In genomic region chrX:125382889-125383288, GRCh38 we compare ENCODE assay signal across 26 cellular contexts.
DNase-seq lines count a peak whose midpoint lies in the region; ATAC-seq, FAIRE-seq and TF ChIP-seq lines count a peak whose summit lies in the region.
"Had no signal": no experiment of that assay in that cellular context is flagged by ENCODE, and none has a peak within 500 bp of the region (broad histone marks: within the 10 kb centered on the region; RNA-seq: fewer than 3 reads in every experiment).

No MANE protein-coding gene starts in this region.

- intact Hi-C loops in activated CD4-positive, alpha-beta T cell treated with anti-CD3 and anti-CD28 coated beads, Interleukin-2, amount 10 ng/mL, durations not matched to agents 24 days and 14 days (cut with micrococcal nuclease) = no loop called here

- no peak overlapping the region for H3K4me3 Mint-ChIP-seq in WTC11
- no peak overlapping the region for H3K4me3 Mint-ChIP-seq in activated CD4-positive, alpha-beta T cell treated with anti-CD3 and anti-CD28 coated beads, Interleukin-2, amount 10 ng/mL, durations not matched to agents 24 days and 14 days
- H3K4me3 Mint-ChIP-seq: CD14-positive monocyte; CD4-positive, alpha-beta memory T cell; CD4-positive, CD25-positive, alpha-beta regulatory T cell; CD8-positive, alpha-beta memory T cell had no signal

- peaks cover 4 to 36% (median 11%) of the 10 kb centered on the region in 4 experiments; a peak in 5 of 8 replicates for H3K36me3 ChIP-seq in H1 (ENCODE audit: control insufficient read depth in 2 of 4, insufficient read depth in 4 of 4, low read length in 3 of 4)
- H3K36me3 ChIP-seq: BE2C, BLaER1 had no signal

- no peak overlapping the region for H2BK12ac ChIP-seq in H1 (ENCODE audit: low read depth, low read length)

- peak in 1 of 2 experiments; percentile 58; a peak in 2 of 3 replicates for TF ChIP-seq POLR2A in H1 (IDR thresholded peaks at IDR 0.05; ENCODE audit: control extremely low read depth in 1 of 2, low read depth in 2 of 2, low read length in 2 of 2)

- peaks cover 32% of the 10 kb centered on the region for H3K36me3 Mint-ChIP-seq in WTC11
- no peaks in the 10 kb centered on the region for H3K36me3 Mint-ChIP-seq in activated CD4-positive, alpha-beta T cell treated with anti-CD3 and anti-CD28 coated beads, Interleukin-2, amount 10 ng/mL, durations not matched to agents 24 days and 14 days (ENCODE audit: low read depth)
- H3K36me3 Mint-ChIP-seq: CD14-positive monocyte; CD4-positive, alpha-beta memory T cell; CD4-positive, CD25-positive, alpha-beta regulatory T cell; CD8-positive, alpha-beta memory T cell had no signal

- no peaks in the 10 kb centered on the region for H3K27me3 ChIP-seq in H1 (replicated peaks in 1 of 4; ENCODE audit: control insufficient read depth in 3 of 4, extremely low read depth in 1 of 4, insufficient read depth in 3 of 4, low read length in 3 of 4)
- H3K27me3 ChIP-seq: BE2C had no signal

- no peak for DNase-seq in WTC11 (ENCODE audit: low spot score)
- no peak for DNase-seq in H1 (ENCODE audit: low read depth in 1 of 2, low spot score in 2 of 2)
- no peak for DNase-seq in activated CD4-positive, alpha-beta T cell treated with anti-CD3 and anti-CD28 coated beads, Interleukin-2, amount 10 ng/mL, durations not matched to agents 24 days and 14 days
- DNase-seq: 8988T; ACHN; BE2C; C1 segment of cervical spinal cord; CD4-positive, alpha-beta memory T cell; CD4-positive, CD25-positive, alpha-beta regulatory T cell; CD8-positive, alpha-beta memory T cell; COR-L47; DMS 273 treated with DMSO at 0.1 percent for 48 hours; DMS153; DMS53; DMS79; DND-41; EL; GDM1 had no signal

- H4K91ac ChIP-seq in H1 (replicated peaks; ENCODE audit: insufficient read length, low read length) = no peak overlapping the region

- TF ChIP-seq CTCF in WTC11 (IDR thresholded peaks at IDR 0.05) (no peak), H1 (IDR thresholded peaks at IDR 0.05; ENCODE audit: control extremely low read depth in 1 of 3, insufficient read depth in 1 of 3, low read depth in 1 of 3, low read length in 3 of 3) (no peak)

- no peak overlapping the region for H3K4me2 ChIP-seq in H1 (ENCODE audit: insufficient read depth in 1 of 2, low read depth in 2 of 2, low read length in 2 of 2)
- H3K4me2 ChIP-seq: BLaER1 had no signal

- 81% methylated on average over 3 of the region's 3 CpGs; no CpG with 5 or more reads in 1 of the 2 experiments for WGBS in H1 (ENCODE audit: extremely low coverage in 1 of 2, insufficient coverage in 1 of 2, insufficient read length in 1 of 2, insufficient replicate concordance in 2 of 2, low coverage in 1 of 2, low lambda C conversion rate in 2 of 2, missing lambda C conversion rate in 1 of 2), 2 experiments

- no peak overlapping the region for H4K8ac ChIP-seq in H1 (ENCODE audit: extremely low read depth, insufficient read depth, low read length)

- peak overlapping the region; percentile 70 for H3K27ac Mint-ChIP-seq in WTC11
- H3K27ac Mint-ChIP-seq in activated CD4-positive, alpha-beta T cell treated with anti-CD3 and anti-CD28 coated beads, Interleukin-2, amount 10 ng/mL, durations not matched to agents 24 days and 14 days = no peak overlapping the region
- H3K27ac Mint-ChIP-seq: CD14-positive monocyte; CD4-positive, alpha-beta memory T cell; CD4-positive, CD25-positive, alpha-beta regulatory T cell; CD8-positive, alpha-beta memory T cell had no signal

- H4K5ac ChIP-seq in H1 (ENCODE audit: insufficient read length, low read depth, low read length) = no peak overlapping the region

- peaks cover 46% of the 10 kb centered on the region for H3K4me1 Mint-ChIP-seq in WTC11
- no peaks in the 10 kb centered on the region for H3K4me1 Mint-ChIP-seq in activated CD4-positive, alpha-beta T cell treated with anti-CD3 and anti-CD28 coated beads, Interleukin-2, amount 10 ng/mL, durations not matched to agents 24 days and 14 days
- H3K4me1 Mint-ChIP-seq: CD14-positive monocyte; CD4-positive, alpha-beta memory T cell; CD4-positive, CD25-positive, alpha-beta regulatory T cell; CD8-positive, alpha-beta memory T cell had no signal

- no peak overlapping the region for H3K27ac ChIP-seq in H1 (ENCODE audit: low read depth, low read length)
- H3K27ac ChIP-seq: BLaER1 had no signal

- no peak for TF ChIP-seq RAD21 in H1 (IDR thresholded peaks at IDR 0.05 in 1 of 2, conservative IDR thresholded peaks at IDR 0.05 in 1 of 2; ENCODE audit: low read depth in 2 of 2, low read length in 2 of 2)

- no peak overlapping the region for H3K4ac ChIP-seq in H1 (replicated peaks; ENCODE audit: insufficient read length, low read depth, low read length)

- no peaks in the 10 kb centered on the region for H3K9me3 ChIP-seq in H1 (ENCODE audit: insufficient read depth in 2 of 2, low read depth in 1 of 2, low read length in 1 of 2)
- H3K9me3 ChIP-seq: BE2C, BLaER1 had no signal

- no peak overlapping the region for H2BK20ac ChIP-seq in H1 (ENCODE audit: low read length)

- no peak for ATAC-seq in WTC11
- ATAC-seq in HG02840 (IDR thresholded peaks at IDR 0.05; ENCODE audit: low FRiP score, unreplicated experiment) = no peak
- ATAC-seq in HG03432 (IDR thresholded peaks at IDR 0.05; ENCODE audit: unreplicated experiment) = no peak
- ATAC-seq: GM12878 had no signal

- peaks cover 0 to 10% of the 10 kb centered on the region in 2 experiments; a peak in 2 of 4 replicates for H3K79me2 ChIP-seq in H1 (ENCODE audit: control insufficient read depth in 1 of 2, insufficient read depth in 2 of 2, low read length in 2 of 2)

- H2BK15ac ChIP-seq in H1 (ENCODE audit: low read length) = no peak overlapping the region

- H3K56ac ChIP-seq in H1 (replicated peaks; ENCODE audit: insufficient read length, low read depth, low read length) = no peak overlapping the region

- peaks cover 3% of the 10 kb centered on the region; the same call in 1 of the 2 replicates for H3K27me3 Mint-ChIP-seq in WTC11 (ENCODE audit: low read depth)
- H3K27me3 Mint-ChIP-seq in activated CD4-positive, alpha-beta T cell treated with anti-CD3 and anti-CD28 coated beads, Interleukin-2, amount 10 ng/mL, durations not matched to agents 24 days and 14 days = no peaks in the 10 kb centered on the region
- H3K27me3 Mint-ChIP-seq: CD4-positive, CD25-positive, alpha-beta regulatory T cell had no signal

- POLR2A ChIA-PET in WTC11 (lab: Charles Lee) (interaction anchor here (1.3 kb wide), 1 partner anchor 179 kb away, joined by 8 read pairs; no protein-coding TSS in a partner anchor), H1 (lab: Charles Lee; ENCODE audit: partially characterized antibody) (interaction anchor here (1.6 to 2.4 kb wide), 3 partner anchors 13 to 178 kb away, joined by 7 to 14 read pairs (median 10); no protein-coding TSS in a partner anchor)

- no peaks in the 10 kb centered on the region for H3K79me1 ChIP-seq in H1 (ENCODE audit: low read depth, low read length)

- H2BK5ac ChIP-seq in H1 (ENCODE audit: low read depth, low read length) = no peak overlapping the region

- no peak overlapping the region for H3K9ac ChIP-seq in H1 (replicated peaks in 1 of 4; ENCODE audit: extremely low read depth in 1 of 4, low read depth in 3 of 4, low read length in 3 of 4)
- H3K9ac ChIP-seq: BLaER1 had no signal

- H2BK120ac ChIP-seq in H1 (replicated peaks; ENCODE audit: low read depth, low read length) = no peak overlapping the region

- no peak overlapping the region for H3K14ac ChIP-seq in H1 (ENCODE audit: insufficient read length)

- H3K23ac ChIP-seq in H1 (ENCODE audit: insufficient read length) = no peak overlapping the region

- FAIRE-seq in H1 (lab: Jason Lieb, UNC) = no peak
- FAIRE-seq: A204.1, GM12878, GM12892, GM18507 had no signal

- H4K20me1 ChIP-seq in H1 (replicated peaks in 1 of 2; ENCODE audit: control insufficient read depth in 1 of 2, insufficient read depth in 2 of 2, low read length in 2 of 2) = peaks cover 0 to 1% of the 10 kb centered on the region in 2 experiments
- H4K20me1 ChIP-seq: BLaER1 had no signal

- no peak for TF ChIP-seq EP300 in H1 (IDR thresholded peaks at IDR 0.05; ENCODE audit: borderline replicate concordance in 1 of 2, low read depth in 2 of 2, low read length in 2 of 2)

- H3K9me3 Mint-ChIP-seq in WTC11 = no peaks in the 10 kb centered on the region
- H3K9me3 Mint-ChIP-seq in activated CD4-positive, alpha-beta T cell treated with anti-CD3 and anti-CD28 coated beads, Interleukin-2, amount 10 ng/mL, durations not matched to agents 24 days and 14 days = no peaks in the 10 kb centered on the region
- H3K9me3 Mint-ChIP-seq: CD4-positive, alpha-beta memory T cell; CD8-positive, alpha-beta memory T cell had no signal

- H2AK5ac ChIP-seq in H1 (ENCODE audit: low read depth, low read length) = no peak overlapping the region

- CTCF ChIA-PET in WTC11 (lab: Charles Lee) (interaction anchor here (1.3 kb wide), 1 partner anchor 177 kb away, joined by 4 read pairs; no protein-coding TSS in a partner anchor), H1 (lab: Charles Lee; ENCODE audit: partially characterized antibody) (no interaction called here)

- no peak overlapping the region for H3K18ac ChIP-seq in H1 (ENCODE audit: extremely low read depth, low read length)

- peaks cover 0 to 4% (median 1%) of the 10 kb centered on the region in 4 experiments; a peak in 2 of 7 replicates for H3K4me1 ChIP-seq in H1 (replicated peaks in 1 of 4; ENCODE audit: control insufficient read depth in 3 of 4, insufficient read depth in 4 of 4, low read length in 3 of 4)
- H3K4me1 ChIP-seq: BE2C, BLaER1 had no signal

- no peaks in the 10 kb centered on the region for H3K23me2 ChIP-seq in H1 (ENCODE audit: low read depth, low read length)

- H3K4me3 ChIP-seq in H1 (ENCODE audit: extremely low read depth in 1 of 4, insufficient read depth in 2 of 4, low read depth in 3 of 4, low read length in 4 of 4) = no peak overlapping the region
- H3K4me3 ChIP-seq: BLaER1, GM12878 had no signal

- H2AFZ ChIP-seq in H1 (ENCODE audit: low read length) = no peak overlapping the region

TF ChIP-seq in H1, 55 proteins besides CTCF, POLR2A, EP300 and RAD21:
- no peak for TF ChIP-seq SIRT6 (IDR thresholded peaks at IDR 0.05; ENCODE audit: low read length)
- TF ChIP-seq POLR2AphosphoS5 (IDR thresholded peaks at IDR 0.05; ENCODE audit: low read depth, low read length) = peak; percentile 41; the same call in 1 of the 2 replicates
- peak; percentile 4 for TF ChIP-seq TAF7 (optimal IDR thresholded peaks at IDR 0.05; ENCODE audit: borderline replicate concordance, low read depth, low read length)
